9 cellular contexts compared by ENCODE assay signal in genomic region chr13:80363890-80364503, GRCh38. TPM values are rescaled to one million over a fixed set of nuclear protein-coding genes. Genes with fewer than 3 reads are reported as not detected.
A peak's percentile ranks its signal among the peaks of the same experiment; 100 is the strongest.
DNase-seq lines count a peak whose midpoint lies in the region; ATAC-seq and TF ChIP-seq lines count a peak whose summit lies in the region.
"Had no signal": no experiment of that assay in that cellular context is flagged by ENCODE, and none has a peak within 500 bp of the region (broad histone marks: within the 10 kb centered on the region; RNA-seq: fewer than 3 reads in every experiment).

No MANE protein-coding gene starts in this region.

- no peak overlapping the region for H3K27ac ChIP-seq in breast epithelium

- no peaks in the 10 kb centered on the region for H3K36me3 ChIP-seq in breast epithelium

- TF ChIP-seq POLR2A in breast epithelium (IDR thresholded peaks at IDR 0.05) = no peak

- DNase-seq in GM10248 (ENCODE audit: extremely low spot score) (peak; percentile 29), NCI-H1694 (lab: John Stamatoyannopoulos, UW) (peak; percentile 30), breast epithelium (ENCODE audit: low spot score in 2 of 2) (no peak), midbrain (lab: John Stamatoyannopoulos, UW) (peak; percentile 40), NCI-H2196 (lab: John Stamatoyannopoulos, UW; ENCODE audit: unreplicated experiment) (no peak), NCI-H2107 (lab: John Stamatoyannopoulos, UW) (no peak)
- DNase-seq: activated B cell treated with CpG ODN at 0.5 μM for 24 hours had no signal

- POLR2A ChIA-PET in GM10248 (lab: Yijun Ruan, JAX) = no interaction called here

- ATAC-seq in GM21825 (IDR thresholded peaks at IDR 0.05; ENCODE audit: unreplicated experiment) = no peak
- ATAC-seq in HG02678 (IDR thresholded peaks at IDR 0.05; ENCODE audit: unreplicated experiment) = no peak

- CTCF ChIA-PET in GM10248 (lab: Yijun Ruan, JAX) = interaction anchor here (1.1 to 2.9 kb wide), 4 partner anchors 13 to 685 kb away, joined by 5 to 10 read pairs (median 8); no protein-coding TSS in a partner anchor

- peak overlapping the region in 2 of 3 donors; percentile 28 to 34 for H3K4me3 ChIP-seq in breast epithelium

- intact Hi-C loops in breast epithelium (cut with DNase I; ENCODE audit: low total_unique reads) = no loop called here

- H3K27me3 ChIP-seq in breast epithelium = no peaks in the 10 kb centered on the region

- no peaks in the 10 kb centered on the region for H3K4me1 ChIP-seq in breast epithelium

- no peaks in the 10 kb centered on the region for H3K9me3 ChIP-seq in breast epithelium

- TF ChIP-seq CTCF in GM10248 (IDR thresholded peaks at IDR 0.05; ENCODE audit: control extremely low read depth, extremely low read depth, low read depth, missing control alignments) (peak; percentile 71), breast epithelium (IDR thresholded peaks at IDR 0.05) (peak; percentile 56 to 70 (median 67))

RNA-seq across cellular contexts. Expression of gene SPRY2, which starts 23.1 kb away (rescaled TPM):
- total RNA-seq in breast epithelium = 10 to 100 TPM; 52.1 to 76.0 (median 71.0) TPM

Comparison
In these comparisons a context has a peak if more than half of its experiments do, and no peak if none do; other contexts are left out.
1. DNase-seq: peak in GM10248 (single experiment), NCI-H1694 (single experiment) and midbrain (single experiment); none in breast epithelium (0 of 2), NCI-H2196 (single experiment) and NCI-H2107 (single experiment).